Comparison of ENCODE assay signal across 8 cellular contexts in genomic region chr9:86281577-86282076, GRCh38. TPM values are rescaled to one million over a fixed set of nuclear protein-coding genes. Genes with fewer than 3 reads are reported as not detected.
DNase-seq lines count a peak whose midpoint lies in the region; ATAC-seq and TF ChIP-seq lines count a peak whose summit lies in the region.

No MANE protein-coding gene starts in this region.

- H3K4me1 ChIP-seq in heart left ventricle (peaks cover 0 to 48% (median 37%) of the 10 kb centered on the region in 12 donors), skeletal muscle satellite cell (ENCODE audit: control insufficient read depth, insufficient read depth, low read length) (peaks cover 16% of the 10 kb centered on the region)

- H3K4me3 Mint-ChIP-seq in WTC11: peak overlapping the region; percentile 87

- H3K9me3 ChIP-seq in heart left ventricle: no peaks in the 10 kb centered on the region
- no peaks in the 10 kb centered on the region for H3K9me3 ChIP-seq in skeletal muscle satellite cell (replicated peaks; ENCODE audit: low read length)

- H3K4me3 ChIP-seq in AG09309 (ENCODE audit: control insufficient read depth, low read depth, low read length) (peak overlapping the region; percentile 93), heart left ventricle (peak overlapping the region; percentile 57 to 98 (median 88)), skeletal muscle satellite cell (ENCODE audit: low read length) (peak overlapping the region; percentile 82)

- H3K9me3 Mint-ChIP-seq in WTC11: no peaks in the 10 kb centered on the region

- peaks cover 45% of the 10 kb centered on the region for H3K4me1 Mint-ChIP-seq in WTC11

- TF ChIP-seq POLR2A in heart left ventricle (IDR thresholded peaks at IDR 0.05): no peak

- H3K4me2 ChIP-seq in skeletal muscle satellite cell (ENCODE audit: low read length): peak overlapping the region; percentile 92

- POLR2A ChIA-PET in WTC11 (lab: Charles Lee): interaction anchor here (0.5 to 1.2 kb wide), 4 partner anchors 10 to 210 kb away, joined by 3 to 5 read pairs (median 4); no protein-coding TSS in a partner anchor

- H3K27me3 ChIP-seq in heart left ventricle (no peaks in the 10 kb centered on the region), skeletal muscle satellite cell (ENCODE audit: control insufficient read depth, insufficient read depth, low read length) (no peaks in the 10 kb centered on the region)

- peak overlapping the region; percentile 91 to 99 (median 97) for H3K27ac ChIP-seq in heart left ventricle

- peaks cover 12% of the 10 kb centered on the region for H3K36me3 Mint-ChIP-seq in WTC11

- CTCF ChIA-PET in WTC11 (lab: Charles Lee): interaction anchor here (1.0 to 1.5 kb wide), 2 partner anchors 79 to 237 kb away, joined by 4 read pairs; no protein-coding TSS in a partner anchor

- H3K36me3 ChIP-seq in heart left ventricle: peaks cover 0 to 13% (median 0%) of the 10 kb centered on the region in 9 donors
- H3K36me3 ChIP-seq in skeletal muscle satellite cell (ENCODE audit: insufficient read depth, low read length): peaks cover 19% of the 10 kb centered on the region

- 0 to 1% (median 0%) methylated on average over 13 to 31 of the region's 31 CpGs for WGBS in heart left ventricle, 4 donors

- DNase-seq in AG09309 (ENCODE audit: low read depth) (no peak), WTC11 (ENCODE audit: low spot score) (no peak), heart left ventricle (no peak), cerebellar cortex (ENCODE audit: low spot score) (no peak)

- intact Hi-C loops in heart left ventricle (cut with DNase I): loop anchor here in 2 of 10 donors (5.0 to 10.0 kb wide), 3 partner anchors 71 to 337 kb away; partner anchors contain the start of genes NAA35 (in 1 of the 2) and TUT7 (in 1 of the 2)

- ATAC-seq in GM18870 (IDR thresholded peaks at IDR 0.05; ENCODE audit: unreplicated experiment) (peak; percentile 23), HG03280 (IDR thresholded peaks at IDR 0.05; ENCODE audit: unreplicated experiment) (peak; percentile 2), WTC11 (peak; percentile 6), heart left ventricle (peak in 1 of 4 donors; percentile 1), HG03521 (IDR thresholded peaks at IDR 0.05; ENCODE audit: unreplicated experiment) (no peak)

- TF ChIP-seq CTCF in AG09309 (IDR thresholded peaks at IDR 0.05; ENCODE audit: control insufficient read depth, insufficient read depth, low read depth, low read length, missing control alignments) (no peak), WTC11 (IDR thresholded peaks at IDR 0.05) (no peak), heart left ventricle (IDR thresholded peaks at IDR 0.05) (no peak)

- H3K9ac ChIP-seq in skeletal muscle satellite cell (ENCODE audit: low read depth, low read length): peak overlapping the region; percentile 97

- peaks cover 9% of the 10 kb centered on the region for H3K27me3 Mint-ChIP-seq in WTC11 (ENCODE audit: low read depth)

- peak overlapping the region; percentile 95 for H3K27ac Mint-ChIP-seq in WTC11

TF ChIP-seq in WTC11, 78 proteins besides CTCF, POLR2A, EP300 and RAD21 (continues in another document):
- no peak for TF ChIP-seq NFYB (CRISPR knock-in tag; conservative IDR thresholded peaks at IDR 0.05; ENCODE audit: low read depth)
- TF ChIP-seq SMAD3 (CRISPR knock-in tag; IDR thresholded peaks at IDR 0.05; ENCODE audit: borderline replicate concordance): no peak
- no peak for TF ChIP-seq SOX15 (CRISPR knock-in tag; IDR thresholded peaks at IDR 0.05)
- TF ChIP-seq MYBL2 (CRISPR knock-in tag; IDR thresholded peaks at IDR 0.05): no peak
- no peak for TF ChIP-seq ZNF416 (CRISPR knock-in tag; IDR thresholded peaks at IDR 0.05)
- TF ChIP-seq PRRX2 (CRISPR knock-in tag; IDR thresholded peaks at IDR 0.05): no peak
- TF ChIP-seq ZBTB21 (CRISPR knock-in tag; IDR thresholded peaks at IDR 0.05; ENCODE audit: borderline replicate concordance): 0 out of 2 replicates have a peak, but pooled peaks have one; percentile 12
- TF ChIP-seq FOXJ3 (CRISPR knock-in tag; IDR thresholded peaks at IDR 0.05; ENCODE audit: borderline replicate concordance): no peak
- TF ChIP-seq FOXK1 (CRISPR knock-in tag; IDR thresholded peaks at IDR 0.05): no peak
- no peak for TF ChIP-seq ETV6 (CRISPR knock-in tag; IDR thresholded peaks at IDR 0.05)
- TF ChIP-seq KAT7 (CRISPR knock-in tag; IDR thresholded peaks at IDR 0.05; ENCODE audit: borderline replicate concordance): no peak
- TF ChIP-seq USF1 (CRISPR knock-in tag; IDR thresholded peaks at IDR 0.05): no peak
- TF ChIP-seq ZNF232 (CRISPR knock-in tag; IDR thresholded peaks at IDR 0.05): no peak
- no peak for TF ChIP-seq ZNF138 (CRISPR knock-in tag; conservative IDR thresholded peaks at IDR 0.05)
- no peak for TF ChIP-seq ATF1 (CRISPR knock-in tag; IDR thresholded peaks at IDR 0.05)
- TF ChIP-seq NR2C2 (CRISPR knock-in tag; IDR thresholded peaks at IDR 0.05): no peak
- TF ChIP-seq SP1 (CRISPR knock-in tag; conservative IDR thresholded peaks at IDR 0.05): peak; percentile 16; the same call in 1 of the 2 replicates
- TF ChIP-seq ZNF396 (CRISPR knock-in tag; IDR thresholded peaks at IDR 0.05; ENCODE audit: borderline replicate concordance): no peak
- TF ChIP-seq TEAD1 (CRISPR knock-in tag; IDR thresholded peaks at IDR 0.05): no peak
- no peak for TF ChIP-seq ZNF425 (CRISPR knock-in tag; conservative IDR thresholded peaks at IDR 0.05)
- TF ChIP-seq ZNF219 (CRISPR knock-in tag; IDR thresholded peaks at IDR 0.05; ENCODE audit: borderline replicate concordance): no peak
- TF ChIP-seq ZNF281 (CRISPR knock-in tag; IDR thresholded peaks at IDR 0.05): no peak
- no peak for TF ChIP-seq TP53 (CRISPR knock-in tag; IDR thresholded peaks at IDR 0.05)

RNA-seq across cellular contexts. Expression of gene ISCA1, which starts 0.7 kb away (rescaled TPM):
- total RNA-seq in WTC11 (2021) (32.1 to 36.5 TPM (median 35.5 TPM) in 3 replicates), heart left ventricle (100 to 1,000 TPM in 1 of 9 donors, 10 to 100 TPM in 8; 47.1 to 104 (median 72.6) TPM)
- 10 to 100 TPM; 39.2 to 64.7 TPM for polyA plus RNA-seq in heart left ventricle
- 33.7 and 40.6 TPM in 2 replicates for total RNA-seq in skeletal muscle satellite cell (2012; rRNA removed)

RNA-seq across cellular contexts. Expression of gene C9orf153, which starts 22.2 kb away (rescaled TPM):
- total RNA-seq in WTC11 (2021): 0.21 to 0.53 TPM in 2 of 3 replicates, not detected in the other
- total RNA-seq in heart left ventricle: under 1 TPM in 5 of 9 donors, not detected in 4; 0.21 to 0.72 (median 0.42) TPM
- polyA plus RNA-seq in heart left ventricle: under 1 TPM; 0.14 to 0.50 TPM
- under 0.01 and 0.22 TPM in 2 replicates for total RNA-seq in skeletal muscle satellite cell (2012; rRNA removed)
